Comparison of ENCODE assay signal across 14 cellular contexts in the genomic region with DNA sequence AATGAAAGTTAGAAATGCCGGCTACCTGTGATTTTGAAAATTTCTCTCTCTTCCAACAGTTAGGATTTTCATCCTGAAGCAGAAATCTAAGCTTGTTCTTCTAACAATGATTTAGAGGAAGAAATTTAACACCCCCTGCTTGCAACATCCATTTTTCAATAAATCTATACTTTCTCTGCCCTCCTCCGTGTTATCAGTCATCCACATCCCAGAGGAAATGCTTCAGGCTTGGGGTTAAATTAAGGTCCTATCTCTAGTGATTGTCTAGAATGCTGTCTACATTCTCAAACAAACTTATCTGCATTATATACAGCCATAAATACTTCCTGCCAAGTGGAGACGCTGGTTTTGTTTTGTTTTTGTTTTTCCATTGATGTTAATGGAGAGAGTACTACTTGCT.
DNase-seq lines count a peak whose midpoint lies in the region; ATAC-seq, FAIRE-seq and TF ChIP-seq lines count a peak whose summit lies in the region.
"Had no signal": no experiment of that assay in that cellular context is flagged by ENCODE, and none has a peak within 500 bp of the region (broad histone marks: within the 10 kb centered on the region; RNA-seq: fewer than 3 reads in every experiment).

No MANE protein-coding gene starts in this region.

- no TSS peak for BruUV-seq in IMR-90 (replicated peaks; lab: Mats Ljungman, UMichigan)

- in situ Hi-C loops in IMR-90 (cut with MboI; ENCODE audit: low sequenced_read_pairs), result no loop called here

- no peak overlapping the region for H3K27ac ChIP-seq in BLaER1
- H3K27ac ChIP-seq in IMR-90 (ENCODE audit: insufficient read depth, low read length), result no peak overlapping the region
- no peak overlapping the region for H3K27ac ChIP-seq in astrocyte (ENCODE audit: low read depth, low read length)
- no peak overlapping the region for H3K27ac ChIP-seq in pancreas
- H3K27ac ChIP-seq: gastrocnemius medialis had no signal

- no peak overlapping the region for H2BK5ac ChIP-seq in IMR-90 (ENCODE audit: low read depth, low read length, poor library complexity, severe bottlenecking)

- 0 out of 2 replicates have a peak overlapping the region, but pooled peaks have one; percentile 7 for H3K9ac ChIP-seq in BLaER1
- no peak overlapping the region for H3K9ac ChIP-seq in IMR-90 (ENCODE audit: low read depth, low read length)
- H3K9ac ChIP-seq in astrocyte (ENCODE audit: low read length), result no peak overlapping the region

- peaks cover 16% of the 10 kb centered on the region for H3K4me1 Mint-ChIP-seq in astrocyte (ENCODE audit: low read depth, unreplicated experiment)
- H3K4me1 Mint-ChIP-seq: activated naive CD8-positive, alpha-beta T cell treated with anti-CD3 and anti-CD28 coated beads, Interleukin-2, amount 50 U/mL, for 24 hours had no signal

- H3K4me3 ChIP-seq in BLaER1 (no peak overlapping the region; the same call in 1 of the 2 replicates), IMR-90 (ENCODE audit: insufficient read depth, low read depth, low read length) (no peak overlapping the region), astrocyte (ENCODE audit: insufficient read depth, low read depth, low read length) (no peak overlapping the region), pancreas (no peak overlapping the region)

- H3K79me1 ChIP-seq in IMR-90 (ENCODE audit: low read depth in 1 of 2, low read length in 2 of 2), result no peaks in the 10 kb centered on the region

- H3K36me3 ChIP-seq in BLaER1 (no peaks in the 10 kb centered on the region), IMR-90 (ENCODE audit: control insufficient read depth, insufficient read depth, low read length) (no peaks in the 10 kb centered on the region), astrocyte (ENCODE audit: insufficient read depth, low read length) (no peaks in the 10 kb centered on the region), pancreas (no peaks in the 10 kb centered on the region)
- H3K36me3 ChIP-seq: gastrocnemius medialis had no signal

- H2BK15ac ChIP-seq in IMR-90 (ENCODE audit: low read depth, low read length), result no peak overlapping the region

- peaks cover 27% of the 10 kb centered on the region for H3K4me1 ChIP-seq in BLaER1
- H3K4me1 ChIP-seq in IMR-90 (ENCODE audit: control insufficient read depth, insufficient read depth, low read length), result peaks cover 3% of the 10 kb centered on the region; the same call in 1 of the 2 replicates
- peaks cover 21% of the 10 kb centered on the region for H3K4me1 ChIP-seq in astrocyte (ENCODE audit: insufficient read depth, low read length)
- peaks cover 16 to 23% (median 20%) of the 10 kb centered on the region in 3 donors for H3K4me1 ChIP-seq in pancreas

- H3K9me3 ChIP-seq in BLaER1 (no peaks in the 10 kb centered on the region), IMR-90 (ENCODE audit: control insufficient read depth, insufficient read depth, low read length) (no peaks in the 10 kb centered on the region), astrocyte (ENCODE audit: insufficient read depth, low read depth, low read length) (no peaks in the 10 kb centered on the region), pancreas (no peaks in the 10 kb centered on the region)
- H3K9me3 ChIP-seq: gastrocnemius medialis had no signal

- H3K27me3 ChIP-seq in BLaER1 (no peaks in the 10 kb centered on the region), IMR-90 (ENCODE audit: control insufficient read depth, insufficient read depth, low read length) (no peaks in the 10 kb centered on the region), astrocyte (ENCODE audit: insufficient read depth, low read length) (no peaks in the 10 kb centered on the region), pancreas (no peaks in the 10 kb centered on the region)
- H3K27me3 ChIP-seq: gastrocnemius medialis had no signal

- H3K56ac ChIP-seq in IMR-90 (ENCODE audit: extremely low read depth, insufficient read depth, low read length), result no peak overlapping the region

- no peak overlapping the region for H3K4ac ChIP-seq in IMR-90 (ENCODE audit: low read depth, low read length)

- H2AFZ ChIP-seq in IMR-90 (replicated peaks; ENCODE audit: low read length, poor library complexity) (no peak overlapping the region), astrocyte (ENCODE audit: low read depth, low read length) (no peak overlapping the region)

- no peaks in the 10 kb centered on the region for H3K27me3 Mint-ChIP-seq in astrocyte (ENCODE audit: low read depth, unreplicated experiment)
- H3K27me3 Mint-ChIP-seq: activated naive CD8-positive, alpha-beta T cell treated with anti-CD3 and anti-CD28 coated beads, Interleukin-2, amount 50 U/mL, for 24 hours had no signal

- no peaks in the 10 kb centered on the region for H3K9me3 Mint-ChIP-seq in astrocyte (ENCODE audit: unreplicated experiment)
- H3K9me3 Mint-ChIP-seq: activated naive CD8-positive, alpha-beta T cell treated with anti-CD3 and anti-CD28 coated beads, Interleukin-2, amount 50 U/mL, for 24 hours had no signal

- no peak overlapping the region for H3K4me3 Mint-ChIP-seq in astrocyte (ENCODE audit: unreplicated experiment)
- H3K4me3 Mint-ChIP-seq: activated naive CD8-positive, alpha-beta T cell treated with anti-CD3 and anti-CD28 coated beads, Interleukin-2, amount 50 U/mL, for 24 hours had no signal

- CTCF ChIA-PET in IMR-90 (lab: Yijun Ruan, JAX), result interaction anchor here (0.7 kb wide), 1 partner anchor 15 kb away, joined by 3 read pairs; no protein-coding TSS in a partner anchor

- TF ChIP-seq CTCF in IMR-90 (conservative IDR thresholded peaks at IDR 0.05; ENCODE audit: low read depth, low read length) (no peak), astrocyte (IDR thresholded peaks at IDR 0.05; ENCODE audit: insufficient read depth, low read depth, low read length) (no peak), pancreas (IDR thresholded peaks at IDR 0.05) (no peak)

- no peak overlapping the region for H3K27ac Mint-ChIP-seq in astrocyte (ENCODE audit: unreplicated experiment)
- H3K27ac Mint-ChIP-seq: activated naive CD8-positive, alpha-beta T cell treated with anti-CD3 and anti-CD28 coated beads, Interleukin-2, amount 50 U/mL, for 24 hours had no signal

- TF ChIP-seq POLR2A in IMR-90 (IDR thresholded peaks at IDR 0.05; ENCODE audit: low read depth, low read length), result no peak

- no peaks in the 10 kb centered on the region for H3K79me2 ChIP-seq in astrocyte (ENCODE audit: insufficient read depth, low read length)

- no peak overlapping the region for H2BK20ac ChIP-seq in IMR-90 (ENCODE audit: low read depth, low read length)

- H4K5ac ChIP-seq in IMR-90 (ENCODE audit: low read depth, low read length), result no peak overlapping the region

- no peaks in the 10 kb centered on the region for H3K36me3 Mint-ChIP-seq in astrocyte (ENCODE audit: low read depth, unreplicated experiment)

- no peaks in the 10 kb centered on the region for H3K9me1 ChIP-seq in IMR-90 (ENCODE audit: insufficient read depth, low read length)

- no peak for TF ChIP-seq RAD21 in IMR-90 (IDR thresholded peaks at IDR 0.05; ENCODE audit: low read length)

- H4K20me1 ChIP-seq in BLaER1 (no peaks in the 10 kb centered on the region), IMR-90 (ENCODE audit: insufficient read depth, low read length) (no peaks in the 10 kb centered on the region), astrocyte (ENCODE audit: insufficient read depth, low read length) (no peaks in the 10 kb centered on the region)

- intact Hi-C loops in IMR-90 (cut with micrococcal nuclease), result no loop called here
- intact Hi-C loops in pancreas (cut with DNase I), result no loop called here

- H4K91ac ChIP-seq in IMR-90 (ENCODE audit: insufficient read depth, low read depth, low read length), result no peak overlapping the region

- H2BK120ac ChIP-seq in IMR-90 (ENCODE audit: low read depth, low read length), result no peak overlapping the region

- no CpG with 5 or more reads among the region's 3 CpGs for WGBS in IMR-90 (ENCODE audit: extremely low coverage in 2 of 2, insufficient read length in 1 of 2), 2 experiments
- WGBS in pancreas, 2 donors, result 32 to 34% methylated on average over 3 of the region's 3 CpGs

- H4K8ac ChIP-seq in IMR-90 (ENCODE audit: low read depth in 2 of 2, low read length in 2 of 2), result no peak overlapping the region

- no peak overlapping the region for H2AK9ac ChIP-seq in IMR-90 (replicated peaks; ENCODE audit: low read depth, low read length, poor library complexity)

- H3K18ac ChIP-seq in IMR-90 (ENCODE audit: low read depth, low read length), result no peak overlapping the region

- H2AK5ac ChIP-seq in IMR-90 (ENCODE audit: low read depth, low read length), result no peak overlapping the region

- dilution Hi-C loops in IMR-90 (cut with HindIII; ENCODE audit: low sequenced_read_pairs, unreplicated experiment), result no loop called here

- no peak overlapping the region for H3K14ac ChIP-seq in IMR-90 (replicated peaks; ENCODE audit: low read depth, low read length)

- ATAC-seq in IMR-90 (ENCODE audit: low read depth) (no peak), pancreas (no peak), HG03095 (IDR thresholded peaks at IDR 0.05; ENCODE audit: unreplicated experiment) (no peak)
- ATAC-seq: activated naive CD8-positive, alpha-beta T cell treated with anti-CD3 and anti-CD28 coated beads, Interleukin-2, amount 50 U/mL, for 24 hours; gastrocnemius medialis; sciatic nerve had no signal

- H3K4me2 ChIP-seq in BLaER1 (peak overlapping the region; percentile 80), IMR-90 (ENCODE audit: low read depth, low read length) (peak overlapping the region; percentile 65), astrocyte (ENCODE audit: low read length) (peak overlapping the region; percentile 66)

- H3K23ac ChIP-seq in IMR-90 (ENCODE audit: low read depth, low read length), result no peak overlapping the region

- POLR2A ChIA-PET in IMR-90 (lab: Charles Lee; ENCODE audit: unreplicated experiment), result no interaction called here

- FAIRE-seq in astrocyte (lab: Jason Lieb, UNC) (no peak), pancreas (lab: Jason Lieb, UNC) (no peak)

- DNase-seq in IMR-90, result no peak
- DNase-seq in astrocyte (ENCODE audit: low read depth), result peak; percentile 8
- peak; percentile 58 for DNase-seq in left kidney (ENCODE audit: low read depth, low spot score)
- DNase-seq in NOMO-1 treated with dmso at 0.1 percent for 144 hours (lab: John Stamatoyannopoulos, UW; ENCODE audit: unreplicated experiment), result no peak
- no peak for DNase-seq in pancreas
- DNase-seq in UCSD-AML1 (lab: John Stamatoyannopoulos, UW; ENCODE audit: unreplicated experiment), result no peak
- DNase-seq: activated naive CD8-positive, alpha-beta T cell treated with anti-CD3 and anti-CD28 coated beads, Interleukin-2, amount 50 U/mL, for 24 hours; AML-193; gastrocnemius medialis; NCI-H187; stimulated activated naive CD4-positive, alpha-beta T cell had no signal

TF ChIP-seq in IMR-90, 13 proteins besides CTCF, POLR2A, EP300 and RAD21:
- no peak for TF ChIP-seq CEBPB (IDR thresholded peaks at IDR 0.05; ENCODE audit: low read depth, low read length)

Comparison
In these comparisons a context has a peak if more than half of its experiments do, and no peak if none do; other contexts are left out.
1. DNase-seq: peak in astrocyte (single experiment) and left kidney (single experiment); none in IMR-90 (single experiment), NOMO-1 treated with dmso at 0.1 percent for 144 hours (single experiment), pancreas (0 of 6) and UCSD-AML1 (single experiment).
2. Peak in every context shown above with its lines, with median percentiles within 50 percentile points of each other: H3K4me2 ChIP-seq.